ENCODE assay signal across 16 cellular contexts in the genomic region with DNA sequence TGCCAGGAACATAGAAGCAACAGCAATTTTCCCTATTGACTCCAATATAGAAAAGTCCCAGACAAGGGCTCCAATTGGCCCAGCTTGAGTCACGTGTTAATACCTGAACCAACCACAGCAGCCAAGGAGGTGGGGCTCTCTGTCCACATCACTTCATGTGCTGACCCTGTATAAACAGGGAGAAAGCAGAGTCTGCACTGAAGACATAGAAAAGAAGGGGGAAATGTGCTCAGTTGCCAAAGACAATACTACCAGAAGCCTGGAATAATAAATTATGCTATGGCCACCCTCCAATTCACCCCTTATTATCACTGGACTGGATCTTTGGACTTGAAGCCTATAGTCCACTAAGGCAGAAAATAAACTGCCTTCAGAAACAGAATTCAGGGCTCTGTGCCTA.
"Had no signal": no experiment of that assay in that cellular context is flagged by ENCODE, and none has a peak within 500 bp of the region (broad histone marks: within the 10 kb centered on the region; RNA-seq: fewer than 3 reads in every experiment).

No MANE protein-coding gene starts in this region.

- ATAC-seq: activated CD4-positive, alpha-beta T cell treated with anti-CD3 and anti-CD28 coated beads for 36 hours; stimulated activated naive CD8-positive, alpha-beta T cell treated with anti-CD3 and anti-CD28 coated beads, Interleukin-15, Interleukin-2, amounts not matched to agents 100 U/mL and 50 U/mL, for 24 hours; WTC11 had no signal

- H3K4me1 ChIP-seq: colonic mucosa had no signal

- DNase-seq: activated CD4-positive, alpha-beta memory T cell treated with anti-CD3 and anti-CD28 coated beads for 36 hours; activated CD4-positive, alpha-beta T cell treated with anti-CD3 and anti-CD28 coated beads for 36 hours; activated gamma-delta T cell treated with Interleukin-2 at 50 U/mL for 16 hours; activated T-cell treated with anti-CD3 and anti-CD28 coated beads for 4 hours; amniotic stem cell; central memory CD4-positive, alpha-beta T cell; colonic mucosa; left lung; midbrain; nephron progenitor cell; nucleus accumbens; stimulated activated naive CD8-positive, alpha-beta T cell treated with anti-CD3 and anti-CD28 coated beads, Interleukin-15, Interleukin-2, amounts not matched to agents 100 U/mL and 50 U/mL, for 24 hours; substantia nigra; tibial artery had no signal

- H3K27me3 ChIP-seq: colonic mucosa, hepatocyte, left lung, tibial artery had no signal

- H3K9me3 ChIP-seq: colonic mucosa, left lung, tibial artery had no signal

- H3K27ac ChIP-seq: colonic mucosa, hepatocyte, left lung, tibial artery had no signal

- H3K36me3 ChIP-seq: colonic mucosa, left lung, tibial artery had no signal

- H3K4me3 ChIP-seq: colonic mucosa, hepatocyte, left lung, tibial artery had no signal
